In genomic region chr6:3133515-3133914, GRCh38 we compare ENCODE assay signal across 28 cellular contexts.
"Had no signal": no experiment of that assay in that cellular context is flagged by ENCODE, and none has a peak within 500 bp of the region (broad histone marks: within the 10 kb centered on the region; RNA-seq: fewer than 3 reads in every experiment).

No MANE protein-coding gene starts in this region.

- H3K4me1 ChIP-seq: ascending aorta had no signal

- H3K27me3 Mint-ChIP-seq: activated CD4-positive, alpha-beta T cell treated with anti-CD3 and anti-CD28 coated beads, Interleukin-2, amount 10 ng/mL, durations not matched to agents 24 days and 14 days; activated CD8-positive, alpha-beta T cell treated with anti-CD3 and anti-CD28 coated beads for 36 hours; activated naive CD4-positive, alpha-beta T cell treated with anti-CD3 and anti-CD28 coated beads, Interleukin-2, amount 50 U/mL, for 24 hours; activated naive CD8-positive, alpha-beta T cell treated with anti-CD3 and anti-CD28 coated beads, Interleukin-2, amount 10 ng/mL, durations not matched to agents 7 days and 5 days; activated T-cell treated with anti-CD3 and anti-CD28 coated beads, Interleukin-2, amount 50 U/mL, for 24 hours; central memory CD8-positive, alpha-beta T cell had no signal

- H3K4me3 Mint-ChIP-seq: activated CD4-positive, alpha-beta T cell treated with anti-CD3 and anti-CD28 coated beads, Interleukin-2, amount 10 ng/mL, durations not matched to agents 24 days and 14 days; activated CD8-positive, alpha-beta T cell treated with anti-CD3 and anti-CD28 coated beads for 36 hours; activated naive CD4-positive, alpha-beta T cell treated with anti-CD3 and anti-CD28 coated beads, Interleukin-2, amount 50 U/mL, for 24 hours; activated naive CD8-positive, alpha-beta T cell treated with anti-CD3 and anti-CD28 coated beads, Interleukin-2, amount 10 ng/mL, durations not matched to agents 7 days and 5 days; activated T-cell treated with anti-CD3 and anti-CD28 coated beads, Interleukin-2, amount 50 U/mL, for 24 hours; central memory CD8-positive, alpha-beta T cell had no signal

- DNase-seq: activated CD4-positive, alpha-beta T cell treated with anti-CD3 and anti-CD28 coated beads, Interleukin-2, amount 10 ng/mL, durations not matched to agents 24 days and 14 days; activated CD4-positive, alpha-beta T cell treated with anti-CD3 and anti-CD28 coated beads, Interleukin-2, amount 50 U/mL, for 4 hours; activated CD8-positive, alpha-beta T cell treated with anti-CD3 and anti-CD28 coated beads for 36 hours; activated gamma-delta T cell; activated naive CD4-positive, alpha-beta T cell treated with Interleukin-2 at 50 U/mL for 16 hours; activated naive CD8-positive, alpha-beta T cell treated with anti-CD3 and anti-CD28 coated beads, Interleukin-2, amount 10 ng/mL, durations not matched to agents 7 days and 5 days; activated T-cell treated with anti-CD3 and anti-CD28 coated beads, Interleukin-2, amount 50 U/mL, for 24 hours; amygdala; MM.1S; MV-4-11; NCI-H1092; NCI-H1436 treated with DMSO at 0.1 percent for 48 hours; NCI-H1694 treated with DMSO at 0.1 percent for 48 hours; NCI-H2029; NCI-H345; NCI-H524 treated with DMSO at 0.1 percent for 48 hours; PC-9; SIG-M5; T1000; WERI-Rb-1 had no signal

- H3K9me3 ChIP-seq: ascending aorta had no signal

- ATAC-seq: activated CD8-positive, alpha-beta T cell treated with anti-CD3 and anti-CD28 coated beads for 36 hours; Right ventricle myocardium inferior had no signal

- H3K27ac Mint-ChIP-seq: activated CD4-positive, alpha-beta T cell treated with anti-CD3 and anti-CD28 coated beads, Interleukin-2, amount 10 ng/mL, durations not matched to agents 24 days and 14 days; activated CD8-positive, alpha-beta T cell treated with anti-CD3 and anti-CD28 coated beads for 36 hours; activated naive CD4-positive, alpha-beta T cell treated with anti-CD3 and anti-CD28 coated beads, Interleukin-2, amount 50 U/mL, for 24 hours; activated T-cell treated with anti-CD3 and anti-CD28 coated beads, Interleukin-2, amount 50 U/mL, for 24 hours; activated T-helper 2 cell treated with anti-CD3 and anti-CD28 coated beads, Interferon-gamma antibody, Interleukin-2, Interleukin-4, amounts not matched to agents 10 μg/mL and 5 μg/mL and 100 μg/mL, durations not matched to agents 14 hours and 24 hours and 36 hours had no signal

- H3K27ac ChIP-seq: ascending aorta, cardiac muscle cell, PC-9, RWPE1, WERI-Rb-1 had no signal

- H3K4me3 ChIP-seq: ascending aorta, cardiac muscle cell, PC-9 had no signal

- FAIRE-seq: RCC 7860 had no signal

- H3K4me1 Mint-ChIP-seq: activated naive CD4-positive, alpha-beta T cell treated with anti-CD3 and anti-CD28 coated beads, Interleukin-2, amount 50 U/mL, for 24 hours; activated naive CD8-positive, alpha-beta T cell treated with anti-CD3 and anti-CD28 coated beads, Interleukin-2, amount 10 ng/mL, durations not matched to agents 7 days and 5 days; central memory CD8-positive, alpha-beta T cell had no signal

- H3K4me2 ChIP-seq: PC-9 had no signal

- H3K36me3 Mint-ChIP-seq: activated naive CD8-positive, alpha-beta T cell treated with anti-CD3 and anti-CD28 coated beads, Interleukin-2, amount 10 ng/mL, durations not matched to agents 7 days and 5 days had no signal

- H3K9me3 Mint-ChIP-seq: activated CD4-positive, alpha-beta T cell treated with anti-CD3 and anti-CD28 coated beads, Interleukin-2, amount 10 ng/mL, durations not matched to agents 24 days and 14 days; activated CD8-positive, alpha-beta T cell treated with anti-CD3 and anti-CD28 coated beads for 36 hours; activated naive CD4-positive, alpha-beta T cell treated with anti-CD3 and anti-CD28 coated beads, Interleukin-2, amount 50 U/mL, for 24 hours; activated naive CD8-positive, alpha-beta T cell treated with anti-CD3 and anti-CD28 coated beads, Interleukin-2, amount 10 ng/mL, durations not matched to agents 7 days and 5 days; activated T-cell treated with anti-CD3 and anti-CD28 coated beads, Interleukin-2, amount 50 U/mL, for 24 hours; activated T-helper 2 cell treated with anti-CD3 and anti-CD28 coated beads, Interferon-gamma antibody, Interleukin-2, Interleukin-4, amounts not matched to agents 10 μg/mL and 5 μg/mL and 100 μg/mL, durations not matched to agents 14 hours and 24 hours and 36 hours; central memory CD8-positive, alpha-beta T cell had no signal

- H3K27me3 ChIP-seq: ascending aorta, cardiac muscle cell had no signal

- H2AFZ ChIP-seq: PC-9 had no signal
